Comparison of ENCODE assay signal across 6 cellular contexts in genomic region chr20:3158968-3159431, GRCh38. TPM values are rescaled to one million over a fixed set of nuclear protein-coding genes. Genes with fewer than 3 reads are reported as not detected.
DNase-seq lines count a peak whose midpoint lies in the region; ATAC-seq, FAIRE-seq and TF ChIP-seq lines count a peak whose summit lies in the region.

No MANE protein-coding gene starts in this region.

- H3K4me3 ChIP-seq in WERI-Rb-1 (ENCODE audit: low read depth, low read length): peak overlapping the region; percentile 98

- intact Hi-C loops in left colon (cut with DNase I, micrococcal nuclease): no loop called here
- intact Hi-C loops in posterior vena cava (cut with DNase I): no loop called here

- TF ChIP-seq CTCF in WERI-Rb-1 (IDR thresholded peaks at IDR 0.05; ENCODE audit: low read depth, low read length): no peak

- no peak for TF ChIP-seq POLR2A in GM12891 (IDR thresholded peaks at IDR 0.05; ENCODE audit: low read depth, low read length)

- ATAC-seq in left colon: peak; percentile 12
- ATAC-seq in HG03025 (IDR thresholded peaks at IDR 0.05; ENCODE audit: low FRiP score, unreplicated experiment): no peak

- H3K36me3 ChIP-seq in WERI-Rb-1: peaks cover 15% of the 10 kb centered on the region

- DNase-seq in GM12891 (ENCODE audit: insufficient read length, low spot score): no peak
- no peak for DNase-seq in WERI-Rb-1
- no peak for DNase-seq in left colon
- no peak for DNase-seq in NCI-H345 treated with DMSO at 0.1 percent for 48 hours (lab: John Stamatoyannopoulos, UW; ENCODE audit: unreplicated experiment)
- no peak for DNase-seq in posterior vena cava (ENCODE audit: low spot score)

- H3K27ac ChIP-seq in WERI-Rb-1: peak overlapping the region; percentile 78

- H3K27me3 ChIP-seq in WERI-Rb-1 (ENCODE audit: insufficient read depth, low read depth, severe bottlenecking): no peaks in the 10 kb centered on the region

- H3K9me3 ChIP-seq in WERI-Rb-1 (ENCODE audit: severe bottlenecking): no peaks in the 10 kb centered on the region

- FAIRE-seq in GM12891 (lab: Jason Lieb, UNC): peak; percentile 65

TF ChIP-seq in GM12891, 5 proteins besides CTCF, POLR2A, EP300 and RAD21:
- TF ChIP-seq PAX5 (IDR thresholded peaks at IDR 0.05; ENCODE audit: insufficient read depth, low read length, severe bottlenecking) (no peak), TAF1 (IDR thresholded peaks at IDR 0.05; ENCODE audit: low read depth, low read length) (no peak), SPI1 (IDR thresholded peaks at IDR 0.05; ENCODE audit: low read depth, low read length) (no peak), POU2F2 (IDR thresholded peaks at IDR 0.05; ENCODE audit: low read depth, low read length) (no peak), POLR2AphosphoS5 (IDR thresholded peaks at IDR 0.05; ENCODE audit: low read depth, low read length) (no peak)
TF ChIP-seq in GM12891: peak in this region for 0.

RNA-seq across cellular contexts. Expression of gene FASTKD5, which starts 0.7 kb away (rescaled TPM):
- 18.1 TPM for polyA plus RNA-seq in GM12891 (2012; ENCODE audit: low read depth, missing spikeins)
- 10 to 100 TPM; 15.4 to 16.5 TPM for total RNA-seq in left colon
- 10 to 100 TPM in 1 of 2 donors, 1 to 10 TPM in 1; 9.2 to 10.6 TPM for total RNA-seq in posterior vena cava

RNA-seq across cellular contexts. Expression of gene UBOX5, which starts 0.7 kb away (rescaled TPM):
- 3.1 TPM for polyA plus RNA-seq in GM12891 (2012; ENCODE audit: low read depth, missing spikeins)
- total RNA-seq in left colon (1 to 10 TPM; 6.6 to 6.8 TPM), posterior vena cava (1 to 10 TPM; 5.2 to 6.2 TPM)

RNA-seq across cellular contexts. Expression of gene LZTS3, which starts 14.3 kb away (rescaled TPM):
- 0.50 TPM for polyA plus RNA-seq in GM12891 (2012; ENCODE audit: low read depth, missing spikeins)
- total RNA-seq in left colon (10 to 100 TPM in 1 of 2 donors, 1 to 10 TPM in 1; 5.5 to 10.9 TPM), posterior vena cava (1 to 10 TPM; 4.2 to 8.0 TPM)

RNA-seq across cellular contexts. Expression of gene DDRGK1, which starts 45.5 kb away (rescaled TPM):
- polyA plus RNA-seq in GM12891 (2012; ENCODE audit: low read depth, missing spikeins): 29.7 TPM
- total RNA-seq in left colon (10 to 100 TPM; 50.4 to 70.3 TPM), posterior vena cava (10 to 100 TPM; 38.3 to 38.6 TPM)

RNA-seq across cellular contexts. Expression of gene ITPA, which starts 50.3 kb away (rescaled TPM):
- 62.5 TPM for polyA plus RNA-seq in GM12891 (2012; ENCODE audit: low read depth, missing spikeins)
- total RNA-seq in left colon (10 to 100 TPM; 44.8 to 46.3 TPM), posterior vena cava (10 to 100 TPM; 31.1 to 33.7 TPM)
